In genomic region chr2:167103028-167103756, GRCh38 we compare ENCODE assay signal across 1 cellular context.
TF ChIP-seq lines count a peak whose summit lies in the region.

No MANE protein-coding gene starts in this region.

TF ChIP-seq in HepG2, 621 proteins besides CTCF, POLR2A, EP300 and RAD21 (continued from another document and continues in another):
- TF ChIP-seq ZNF562 (CRISPR knock-in tag; IDR thresholded peaks at IDR 0.05; ENCODE audit: borderline replicate concordance), result no peak
- TF ChIP-seq ZSCAN25 (CRISPR knock-in tag; IDR thresholded peaks at IDR 0.05), result no peak
- TF ChIP-seq ZBTB37 (CRISPR knock-in tag; IDR thresholded peaks at IDR 0.05), result no peak
- TF ChIP-seq YEATS2 (CRISPR knock-in tag; IDR thresholded peaks at IDR 0.05; ENCODE audit: borderline replicate concordance), result peak; percentile 71; the same call in 1 of the 2 replicates
- TF ChIP-seq PAXIP1 (CRISPR knock-in tag; conservative IDR thresholded peaks at IDR 0.05), result peak; percentile 95
- TF ChIP-seq SNAPC2 (CRISPR knock-in tag; IDR thresholded peaks at IDR 0.05), result no peak
- TF ChIP-seq ZNF605 (CRISPR knock-in tag; IDR thresholded peaks at IDR 0.05), result no peak
- no peak for TF ChIP-seq WIZ (CRISPR knock-in tag; IDR thresholded peaks at IDR 0.05)
- peak; percentile 66; the same call in 1 of the 2 replicates for TF ChIP-seq ZBTB20 (CRISPR knock-in tag; IDR thresholded peaks at IDR 0.05; ENCODE audit: borderline replicate concordance, low read depth)
- TF ChIP-seq TRIM22 (IDR thresholded peaks at IDR 0.05), result no peak
- 0 out of 2 replicates have a peak, but pooled peaks have one; percentile 26 for TF ChIP-seq ZSCAN12 (CRISPR knock-in tag; IDR thresholded peaks at IDR 0.05)
- TF ChIP-seq ZNF292 (CRISPR knock-in tag; IDR thresholded peaks at IDR 0.05; ENCODE audit: borderline replicate concordance, low read depth), result peak; percentile 34; the same call in 1 of the 2 replicates
- TF ChIP-seq NFRKB (IDR thresholded peaks at IDR 0.05), result no peak
- peak; percentile 54 for TF ChIP-seq SAP130 (CRISPR knock-in tag; IDR thresholded peaks at IDR 0.05; ENCODE audit: low read depth)
- peak; percentile 69; the same call in 1 of the 2 replicates for TF ChIP-seq MIER2 (CRISPR knock-in tag; IDR thresholded peaks at IDR 0.05)
- no peak for TF ChIP-seq DNMT1 (CRISPR knock-in tag; IDR thresholded peaks at IDR 0.05)
- TF ChIP-seq SPEN (CRISPR knock-in tag; IDR thresholded peaks at IDR 0.05; ENCODE audit: low read depth), result no peak
- no peak for TF ChIP-seq ZNF747 (CRISPR knock-in tag; IDR thresholded peaks at IDR 0.05; ENCODE audit: borderline replicate concordance)
- no peak; the same call in 1 of the 2 replicates for TF ChIP-seq CBX5 (CRISPR knock-in tag; IDR thresholded peaks at IDR 0.05; ENCODE audit: borderline replicate concordance)
- no peak for TF ChIP-seq MAZ (IDR thresholded peaks at IDR 0.05; ENCODE audit: borderline replicate concordance, low read depth, low read length)
- TF ChIP-seq MAZ (CRISPR knock-in tag; IDR thresholded peaks at IDR 0.05; ENCODE audit: low read depth), result no peak
- 0 out of 2 replicates have a peak, but pooled peaks have one; percentile 64 for TF ChIP-seq TGIF2 (CRISPR knock-in tag; IDR thresholded peaks at IDR 0.05)
- TF ChIP-seq ZFYVE20 (CRISPR knock-in tag; IDR thresholded peaks at IDR 0.05; ENCODE audit: borderline replicate concordance, low read depth), result no peak
- TF ChIP-seq ZNF280D (CRISPR knock-in tag; IDR thresholded peaks at IDR 0.05), result peak; percentile 91
- TF ChIP-seq ZNF281 (CRISPR knock-in tag; IDR thresholded peaks at IDR 0.05; ENCODE audit: borderline replicate concordance), result peak; percentile 61; the same call in 1 of the 2 replicates
- no peak for TF ChIP-seq ZKSCAN5 (CRISPR knock-in tag; IDR thresholded peaks at IDR 0.05)
- 0 out of 2 replicates have a peak, but pooled peaks have one; percentile 57 for TF ChIP-seq RERE (CRISPR knock-in tag; IDR thresholded peaks at IDR 0.05; ENCODE audit: low read depth)
- TF ChIP-seq MXD4 (CRISPR knock-in tag; IDR thresholded peaks at IDR 0.05), result no peak
- TF ChIP-seq ZNF75D (CRISPR knock-in tag; IDR thresholded peaks at IDR 0.05; ENCODE audit: borderline replicate concordance), result no peak
- TF ChIP-seq POGZ (CRISPR knock-in tag; IDR thresholded peaks at IDR 0.05), result peak; percentile 92
- TF ChIP-seq ATF7-NPFF (CRISPR knock-in tag; IDR thresholded peaks at IDR 0.05; ENCODE audit: low read depth), result no peak
- no peak for TF ChIP-seq SAFB2 (CRISPR knock-in tag; IDR thresholded peaks at IDR 0.05; ENCODE audit: borderline replicate concordance, low read depth)
- TF ChIP-seq HNRNPK (IDR thresholded peaks at IDR 0.05; ENCODE audit: low read depth, low read length, poor library complexity, severe bottlenecking), result peak; percentile 66
- TF ChIP-seq SP1 (IDR thresholded peaks at IDR 0.05), result no peak
- TF ChIP-seq SP1 (CRISPR knock-in tag; IDR thresholded peaks at IDR 0.05), result no peak
- no peak for TF ChIP-seq ZSCAN31 (CRISPR knock-in tag; IDR thresholded peaks at IDR 0.05; ENCODE audit: low read depth)
- no peak for TF ChIP-seq NFATC3 (CRISPR knock-in tag; IDR thresholded peaks at IDR 0.05)
- no peak for TF ChIP-seq SKIL (CRISPR knock-in tag; IDR thresholded peaks at IDR 0.05; ENCODE audit: borderline replicate concordance)
- no peak for TF ChIP-seq POLR2G (IDR thresholded peaks at IDR 0.05; ENCODE audit: low read depth, low read length)
- TF ChIP-seq ZUFSP (CRISPR knock-in tag; IDR thresholded peaks at IDR 0.05; ENCODE audit: borderline replicate concordance), result no peak
